ENCODE assay signal across 35 cellular contexts in the genomic region with DNA sequence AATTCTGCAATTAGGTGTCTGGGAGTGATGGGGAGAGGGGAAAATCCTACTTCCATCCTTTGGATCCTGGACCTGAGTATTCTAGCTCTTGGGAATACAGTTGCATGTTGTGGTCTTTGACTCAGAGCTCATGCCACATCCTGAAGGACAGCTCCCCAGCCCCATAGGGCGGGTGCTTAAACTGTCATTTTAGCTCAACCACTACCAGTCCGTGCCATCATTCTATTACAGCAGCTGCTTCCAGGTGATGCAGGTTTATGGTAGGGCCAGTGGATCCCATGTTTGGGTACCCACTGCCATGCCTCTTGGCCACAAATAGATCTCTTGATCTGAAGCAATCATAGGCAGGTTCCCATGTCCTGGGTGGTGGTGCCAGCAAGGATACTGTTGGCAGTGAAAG. TPM values are rescaled to one million over a fixed set of nuclear protein-coding genes. Genes with fewer than 3 reads are reported as not detected.
"Had no signal": no experiment of that assay in that cellular context is flagged by ENCODE, and none has a peak within 500 bp of the region (broad histone marks: within the 10 kb centered on the region; RNA-seq: fewer than 3 reads in every experiment).

No MANE protein-coding gene starts in this region.

- H3K27me3 ChIP-seq: brain microvascular endothelial cell, dorsolateral prefrontal cortex, esophagus squamous epithelium, gastroesophageal sphincter had no signal

- ATAC-seq: activated CD4-positive, alpha-beta T cell treated with anti-CD3 and anti-CD28 coated beads for 36 hours; activated T-cell treated with anti-CD3 and anti-CD28 coated beads, Interleukin-2, amount 50 U/mL, for 4 hours; activated T-helper 17 cell treated with anti-CD3 and anti-CD28 coated beads, Interleukin-2, amount 50 U/mL, for 72 hours; gastroesophageal sphincter; T-helper 17 cell had no signal

- H3K4me3 Mint-ChIP-seq: activated CD4-positive, alpha-beta memory T cell treated with anti-CD3 and anti-CD28 coated beads, Interleukin-2, amount 10 ng/mL, durations not matched to agents 7 days and 5 days; activated CD4-positive, alpha-beta T cell treated with anti-CD3 and anti-CD28 coated beads for 36 hours; activated CD4-positive, alpha-beta T cell treated with anti-CD3 and anti-CD28 coated beads, Interleukin-2, amount 10 ng/mL, durations not matched to agents 7 days and 5 days; activated naive CD8-positive, alpha-beta T cell; activated T-cell treated with anti-CD3 and anti-CD28 coated beads, Interleukin-2, amount 50 U/mL, for 4 hours; activated T-helper 17 cell treated with anti-CD3 and anti-CD28 coated beads, Interleukin-2, amount 50 U/mL, for 72 hours; central memory CD8-positive, alpha-beta T cell; dendritic cell treated with granulocyte-macrophage colony-stimulating factor and Interleukin-4, amounts not matched to agents 40 ng/mL and 50 ng/mL, for 4 days; endodermal cell; T-helper 17 cell; T-helper 2 cell treated with Interferon-gamma antibody and Interleukin-4, amounts not matched to agents 5 μg/mL and 100 μg/mL, for 36 hours had no signal

- H3K4me1 Mint-ChIP-seq: activated T-helper 17 cell treated with anti-CD3 and anti-CD28 coated beads, Interleukin-2, amount 50 U/mL, for 72 hours had no signal

- H3K36me3 ChIP-seq: brain microvascular endothelial cell, esophagus squamous epithelium, gastroesophageal sphincter had no signal

- H3K27ac Mint-ChIP-seq: activated CD4-positive, alpha-beta memory T cell treated with anti-CD3 and anti-CD28 coated beads, Interleukin-2, amount 10 ng/mL, durations not matched to agents 7 days and 5 days; activated CD4-positive, alpha-beta T cell treated with anti-CD3 and anti-CD28 coated beads for 36 hours; activated CD4-positive, alpha-beta T cell treated with anti-CD3 and anti-CD28 coated beads, Interleukin-2, amount 10 ng/mL, durations not matched to agents 7 days and 5 days; activated naive CD8-positive, alpha-beta T cell; activated T-helper 17 cell treated with anti-CD3 and anti-CD28 coated beads, Interleukin-2, amount 50 U/mL, for 72 hours; dendritic cell treated with granulocyte-macrophage colony-stimulating factor and Interleukin-4, amounts not matched to agents 40 ng/mL and 50 ng/mL, for 4 days; endodermal cell; T-helper 17 cell; T-helper 2 cell treated with Interferon-gamma antibody and Interleukin-4, amounts not matched to agents 5 μg/mL and 100 μg/mL, for 36 hours had no signal

- H3K4me3 ChIP-seq: coronary artery, dorsolateral prefrontal cortex, esophagus squamous epithelium, gastroesophageal sphincter had no signal

- H3K4me1 ChIP-seq: esophagus squamous epithelium had no signal

- DNase-seq: activated CD4-positive, alpha-beta memory T cell treated with anti-CD3 and anti-CD28 coated beads, Interleukin-2, amount 10 ng/mL, durations not matched to agents 7 days and 5 days; activated CD4-positive, alpha-beta T cell treated with anti-CD3 and anti-CD28 coated beads for 36 hours; activated CD4-positive, alpha-beta T cell treated with anti-CD3 and anti-CD28 coated beads, Interleukin-2, amount 10 ng/mL, durations not matched to agents 7 days and 5 days; activated CD4-positive, alpha-beta T cell treated with anti-CD3 and anti-CD28 coated beads, Interleukin-2, amount 50 U/mL, for 4 hours; activated CD4-positive, CD25-positive, alpha-beta regulatory T cell; activated CD4-positive, CD25-positive, alpha-beta regulatory T cell treated with anti-CD3 and anti-CD28 coated beads, Interleukin-2, amount 50 U/mL, for 72 hours; activated effector memory CD4-positive, alpha-beta T cell treated with Interleukin-2 at 50 U/mL for 16 hours; activated gamma-delta T cell treated with Interleukin-2 at 50 U/mL for 16 hours; activated naive CD4-positive, alpha-beta T cell treated with anti-CD3 and anti-CD28 coated beads, Interleukin-2, amount 50 U/mL, for 16 hours; activated naive CD4-positive, alpha-beta T cell treated with Interleukin-2 at 50 U/mL for 16 hours; activated T-cell treated with anti-CD3 and anti-CD28 coated beads, Interleukin-2, amount 50 U/mL, for 4 hours; amniotic stem cell; anterior cingulate cortex; brain microvascular endothelial cell; dorsolateral prefrontal cortex; effector memory CD4-positive, alpha-beta T cell; endodermal cell; erythroblast; esophagus squamous epithelium; foreskin melanocyte; T-helper 1 cell; T-helper 17 cell; T1000 had no signal

- H3K9me3 Mint-ChIP-seq: activated CD4-positive, alpha-beta memory T cell treated with anti-CD3 and anti-CD28 coated beads, Interleukin-2, amount 10 ng/mL, durations not matched to agents 7 days and 5 days; activated CD4-positive, alpha-beta T cell treated with anti-CD3 and anti-CD28 coated beads, Interleukin-2, amount 10 ng/mL, durations not matched to agents 7 days and 5 days; activated T-cell treated with anti-CD3 and anti-CD28 coated beads, Interleukin-2, amount 50 U/mL, for 4 hours; activated T-helper 17 cell treated with anti-CD3 and anti-CD28 coated beads, Interleukin-2, amount 50 U/mL, for 72 hours; central memory CD8-positive, alpha-beta T cell; dendritic cell treated with granulocyte-macrophage colony-stimulating factor and Interleukin-4, amounts not matched to agents 40 ng/mL and 50 ng/mL, for 4 days; T-helper 2 cell treated with Interferon-gamma antibody and Interleukin-4, amounts not matched to agents 5 μg/mL and 100 μg/mL, for 36 hours had no signal

- H3K27ac ChIP-seq: brain microvascular endothelial cell, coronary artery, dorsolateral prefrontal cortex, esophagus squamous epithelium, gastroesophageal sphincter had no signal

RNA-seq across cellular contexts. Expression of a gene that starts 34.7 kb away (rescaled TPM):
- total RNA-seq: activated CD4-positive, alpha-beta memory T cell treated with anti-CD3 and anti-CD28 coated beads, Interleukin-2, amount 10 ng/mL, durations not matched to agents 7 days and 5 days; activated CD4-positive, alpha-beta T cell treated with anti-CD3 and anti-CD28 coated beads for 36 hours; activated CD4-positive, alpha-beta T cell treated with anti-CD3 and anti-CD28 coated beads, Interleukin-2, amount 10 ng/mL, durations not matched to agents 7 days and 5 days; activated T-cell treated with anti-CD3 and anti-CD28 coated beads, Interleukin-2, amount 50 U/mL, for 4 hours; activated T-helper 17 cell treated with anti-CD3 and anti-CD28 coated beads, Interleukin-2, amount 50 U/mL, for 72 hours; astrocyte; bronchial epithelial cell; cardiac septum; cerebellum; endodermal cell; esophagus squamous epithelium; glomerular endothelial cell; T-helper 17 cell had no signal
